1 cellular context compared by ENCODE assay signal in genomic region chr2:199955007-199955338, GRCh38.
TF ChIP-seq lines count a peak whose summit lies in the region.

No MANE protein-coding gene starts in this region.

TF ChIP-seq in A549, 52 proteins besides CTCF, POLR2A, EP300 and RAD21 (continued from another document):
- TF ChIP-seq REST (IDR thresholded peaks at IDR 0.05) (no peak), SREBF2 (IDR thresholded peaks at IDR 0.05) (no peak), HES2 (IDR thresholded peaks at IDR 0.05) (no peak), ATOH8 (CRISPR knock-in tag; IDR thresholded peaks at IDR 0.05; ENCODE audit: low read depth) (no peak), CHD2 (IDR thresholded peaks at IDR 0.05; ENCODE audit: low read length, partially characterized antibody) (no peak), NR3C1 (IDR thresholded peaks at IDR 0.05) (no peak), RARB (CRISPR knock-in tag; IDR thresholded peaks at IDR 0.05) (no peak), KDM5A (IDR thresholded peaks at IDR 0.05) (no peak)
